In genomic region chr3:29591579-29591978, GRCh38 we compare ENCODE assay signal across 20 cellular contexts.
"Had no signal": no experiment of that assay in that cellular context is flagged by ENCODE, and none has a peak within 500 bp of the region (broad histone marks: within the 10 kb centered on the region; RNA-seq: fewer than 3 reads in every experiment).

No MANE protein-coding gene starts in this region.

- H3K4me1 ChIP-seq: Peyer's patch, SJCRH30 had no signal

- H2AFZ ChIP-seq: PC-9 had no signal

- ATAC-seq: Right ventricle myocardium inferior, SK-N-SH treated with all-trans-retinoic acid at 6 μM for 48 hours had no signal

- H3K4me2 ChIP-seq: PC-9 had no signal

- H3K4me3 ChIP-seq: PC-9, Peyer's patch, SJCRH30 had no signal

- H3K36me3 ChIP-seq: Peyer's patch, SJCRH30 had no signal

- DNase-seq: KBM-7, MV-4-11, NCI-H1048, NCI-H1105, NCI-H1436 treated with DMSO at 0.1 percent for 48 hours, NCI-H1694, NCI-H187 treated with DMSO at 0.1 percent for 48 hours, NCI-H2029 treated with DMSO at 0.1 percent for 48 hours, NCI-H2171 treated with DMSO at 0.1 percent for 48 hours, NCI-H345, NCI-H446 treated with DMSO at 0.1 percent for 48 hours, NCI-H510A treated with DMSO at 0.1 percent for 48 hours, NCI-H526, NCI-H774, PC-9, Peyer's patch, SHP77 treated with DMSO at 0.1 percent for 48 hours, SJCRH30 had no signal

- H3K27me3 ChIP-seq: Peyer's patch, SJCRH30 had no signal

- H3K9me3 ChIP-seq: Peyer's patch, SJCRH30 had no signal

- H3K27ac ChIP-seq: PC-9, Peyer's patch, SJCRH30 had no signal
